ENCODE assay signal across 8 cellular contexts in genomic region chr15:97904196-97904572, GRCh38. TPM values are rescaled to one million over a fixed set of nuclear protein-coding genes. Genes with fewer than 3 reads are reported as not detected.
DNase-seq lines count a peak whose midpoint lies in the region; ATAC-seq, FAIRE-seq and TF ChIP-seq lines count a peak whose summit lies in the region.

No MANE protein-coding gene starts in this region.

- CTCF ChIA-PET in HEK293T (lab: Yijun Ruan, JAX) = interaction anchor here (1.2 to 2.6 kb wide), 3 partner anchors 12 to 274 kb away, joined by 3 to 20 read pairs (median 6); no protein-coding TSS in a partner anchor

- no peak for ATAC-seq in GM21737 (IDR thresholded peaks at IDR 0.05; ENCODE audit: unreplicated experiment)
- no peak for ATAC-seq in GM21717 (IDR thresholded peaks at IDR 0.05; ENCODE audit: unreplicated experiment)

- TF ChIP-seq CTCF in bronchial epithelial cell (IDR thresholded peaks at IDR 0.05; ENCODE audit: insufficient read depth, low read length, severe bottlenecking) (peak; percentile 94), keratinocyte (optimal IDR thresholded peaks at IDR 0.05 in 1 of 3, IDR thresholded peaks at IDR 0.05 in 1 of 3, conservative IDR thresholded peaks at IDR 0.05 in 1 of 3; ENCODE audit: extremely low read depth in 1 of 3, insufficient read depth in 2 of 3, low read length in 3 of 3) (peak; percentile 61 to 92 (median 88))

- no peaks in the 10 kb centered on the region for H3K79me2 ChIP-seq in keratinocyte (ENCODE audit: control insufficient read depth, insufficient read depth, low read length)

- DNase-seq in COLO829 (ENCODE audit: low spot score) (peak; percentile 55), HEK293T (ENCODE audit: extremely low spot score) (peak; percentile 90), NT2/D1 (ENCODE audit: low read depth, low spot score) (peak; percentile 80), bronchial epithelial cell (ENCODE audit: low read depth) (peak; percentile 47), keratinocyte (ENCODE audit: low read depth, low spot score) (no peak)
- DNase-seq in stimulated activated CD8-positive, alpha-beta memory T cell treated with anti-CD3 and anti-CD28 coated beads, Interleukin-15, amount 100 ng/mL, for 48 hours (ENCODE audit: low read depth in 2 of 2) = peak; percentile 6 to 9

- no peak overlapping the region for H3K27ac ChIP-seq in keratinocyte (ENCODE audit: control insufficient read depth, insufficient read depth, low read length)

- no peaks in the 10 kb centered on the region for H3K9me1 ChIP-seq in keratinocyte (ENCODE audit: control insufficient read depth, extremely low read depth, insufficient read depth, low read length)

- H3K4me2 ChIP-seq in keratinocyte (ENCODE audit: control insufficient read depth, extremely low read depth, insufficient read depth, low read depth, low read length) = peak overlapping the region; percentile 59

- H3K36me3 ChIP-seq in NT2/D1 (ENCODE audit: insufficient read depth, insufficient read length, low read length) = no peaks in the 10 kb centered on the region
- no peaks in the 10 kb centered on the region for H3K36me3 ChIP-seq in bronchial epithelial cell (ENCODE audit: control insufficient read depth, insufficient read depth, low read length)
- no peaks in the 10 kb centered on the region for H3K36me3 ChIP-seq in keratinocyte (ENCODE audit: control insufficient read depth in 2 of 2, extremely low read depth in 1 of 2, insufficient read depth in 2 of 2, low read length in 2 of 2)

- H3K4me1 ChIP-seq in NT2/D1 (ENCODE audit: insufficient read depth, insufficient read length) (no peaks in the 10 kb centered on the region), keratinocyte (ENCODE audit: control insufficient read depth, extremely low read depth, insufficient read depth, low read length) (peaks cover 16% of the 10 kb centered on the region)

- peak overlapping the region; percentile 20 for H2AFZ ChIP-seq in keratinocyte (ENCODE audit: control insufficient read depth, low read length)

- no peaks in the 10 kb centered on the region for H4K20me1 ChIP-seq in keratinocyte (ENCODE audit: control insufficient read depth, extremely low read depth, insufficient read depth, low read length)

- FAIRE-seq in bronchial epithelial cell (lab: Jason Lieb, UNC) (no peak), keratinocyte (lab: Jason Lieb, UNC) (peak; percentile 55)

- H3K4me3 ChIP-seq in NT2/D1 (ENCODE audit: insufficient read length, low read depth) (no peak overlapping the region), bronchial epithelial cell (ENCODE audit: low read depth, low read length) (no peak overlapping the region), keratinocyte (ENCODE audit: control insufficient read depth in 2 of 3, extremely low read depth in 1 of 3, insufficient read depth in 2 of 3, low read depth in 1 of 3, low read length in 3 of 3) (no peak overlapping the region)

- POLR2A ChIA-PET in HEK293T (lab: Yijun Ruan, JAX) = no interaction called here

- H3K9me3 ChIP-seq in NT2/D1 (ENCODE audit: insufficient read depth, low read length) (no peaks in the 10 kb centered on the region), keratinocyte (ENCODE audit: control insufficient read depth, low read depth, low read length) (no peaks in the 10 kb centered on the region)

- H3K27me3 ChIP-seq in NT2/D1 (ENCODE audit: insufficient read depth, insufficient read length) (peaks cover 7% of the 10 kb centered on the region), bronchial epithelial cell (ENCODE audit: control insufficient read depth, insufficient read depth, low read length) (peaks cover 3% of the 10 kb centered on the region), keratinocyte (ENCODE audit: control insufficient read depth, extremely low read depth, insufficient read depth, low read length) (no peaks in the 10 kb centered on the region)

- H3K9ac ChIP-seq in NT2/D1 (ENCODE audit: insufficient read length, low read depth) (no peak overlapping the region), keratinocyte (ENCODE audit: control insufficient read depth, extremely low read depth, insufficient read depth, low read length) (no peak overlapping the region)

- dilution Hi-C loops in keratinocyte (cut with MboI; ENCODE audit: extremely low pct_ligation_motif_present, low sequenced_read_pairs) = no loop called here

TF ChIP-seq in HEK293T, 16 proteins besides CTCF, POLR2A, EP300 and RAD21:
- no peak for TF ChIP-seq HDGF (IDR thresholded peaks at IDR 0.05; ENCODE audit: borderline replicate concordance)
- TF ChIP-seq ELF4 (IDR thresholded peaks at IDR 0.05) = no peak
- TF ChIP-seq LEF1 (IDR thresholded peaks at IDR 0.05; ENCODE audit: borderline replicate concordance) = no peak
- TF ChIP-seq BHLHE40 (IDR thresholded peaks at IDR 0.05; ENCODE audit: borderline replicate concordance) = no peak
- no peak for TF ChIP-seq FOXK2 (IDR thresholded peaks at IDR 0.05)
- TF ChIP-seq FOXM1 (IDR thresholded peaks at IDR 0.05; ENCODE audit: borderline replicate concordance) = no peak
- no peak for TF ChIP-seq TARDBP (IDR thresholded peaks at IDR 0.05)
- TF ChIP-seq ZNF384 (IDR thresholded peaks at IDR 0.05) = no peak
- TF ChIP-seq PKNOX1 (IDR thresholded peaks at IDR 0.05) = no peak
- TF ChIP-seq FOXA1 (IDR thresholded peaks at IDR 0.05) = no peak
- no peak for TF ChIP-seq CTBP1 (IDR thresholded peaks at IDR 0.05; ENCODE audit: borderline replicate concordance)
- TF ChIP-seq ARNT (IDR thresholded peaks at IDR 0.05) = no peak

RNA-seq across cellular contexts. Expression of gene ARRDC4, which starts 56.3 kb away (rescaled TPM):
- total RNA-seq in bronchial epithelial cell = 3.9 and 80.6 TPM in 2 replicates
- 21.0 to 34.6 TPM (median 23.1 TPM) in 3 replicates for polyA plus RNA-seq in keratinocyte
- 19.7 TPM for polyA plus RNA-seq in keratinocyte (2011; ENCODE audit: low read depth)
- 23.0 and 46.4 TPM in 2 replicates for polyA plus RNA-seq in keratinocyte (2011; cell fraction: cytosol; rRNA removed)
- 24.7 and 40.9 TPM in 2 replicates for polyA plus RNA-seq in keratinocyte (2011; cell fraction: nucleus; rRNA removed)
- 16.4 and 28.7 TPM in 2 replicates for polyA plus RNA-seq in keratinocyte (2012; ENCODE audit: low replicate concordance)
- polyA minus RNA-seq in keratinocyte = 7.6 to 23.1 TPM (median 17.1 TPM) in 3 replicates
- polyA minus RNA-seq in keratinocyte (2011; cell fraction: cytosol; rRNA and poly(A)+ RNA removed) = 22.8 TPM
- polyA minus RNA-seq in keratinocyte (2011; cell fraction: nucleus; rRNA and poly(A)+ RNA removed) = 18.9 and 22.9 TPM in 2 replicates
